8 cellular contexts compared by ENCODE assay signal in genomic region chr14:102544745-102545460, GRCh38. TPM values are rescaled to one million over a fixed set of nuclear protein-coding genes. Genes with fewer than 3 reads are reported as not detected.
A peak's percentile ranks its signal among the peaks of the same experiment; 100 is the strongest.
DNase-seq lines count a peak whose midpoint lies in the region; ATAC-seq and TF ChIP-seq lines count a peak whose summit lies in the region.

No MANE protein-coding gene starts in this region.

- H3K9me3 ChIP-seq in hepatocyte (ENCODE audit: low read depth) (no peaks in the 10 kb centered on the region), stomach (no peaks in the 10 kb centered on the region)

- peak overlapping the region; percentile 41 for H3K4me3 Mint-ChIP-seq in activated CD8-positive, alpha-beta T cell treated with anti-CD3 and anti-CD28 coated beads, Interleukin-2, amount 10 ng/mL, durations not matched to agents 7 days and 5 days

- no peaks in the 10 kb centered on the region for H3K9me3 Mint-ChIP-seq in activated CD8-positive, alpha-beta T cell treated with anti-CD3 and anti-CD28 coated beads, Interleukin-2, amount 10 ng/mL, durations not matched to agents 7 days and 5 days (ENCODE audit: insufficient read depth)

- H3K36me3 Mint-ChIP-seq in activated CD8-positive, alpha-beta T cell treated with anti-CD3 and anti-CD28 coated beads, Interleukin-2, amount 10 ng/mL, durations not matched to agents 7 days and 5 days (ENCODE audit: low read depth) = no peaks in the 10 kb centered on the region

- no peak for TF ChIP-seq CTCF in hepatocyte (IDR thresholded peaks at IDR 0.05; ENCODE audit: poor library complexity)
- no peak for TF ChIP-seq CTCF in stomach (IDR thresholded peaks at IDR 0.05)

- no peak for TF ChIP-seq POLR2A in stomach (IDR thresholded peaks at IDR 0.05)

- H3K27me3 ChIP-seq in hepatocyte (no peaks in the 10 kb centered on the region), stomach (peaks cover 4 to 57% (median 22%) of the 10 kb centered on the region in 3 donors)

- CTCF ChIA-PET in activated CD8-positive, alpha-beta T cell treated with anti-CD3 and anti-CD28 coated beads, Interleukin-2, amount 10 ng/mL, durations not matched to agents 7 days and 5 days (lab: Charles Lee) = no interaction called here

- intact Hi-C loops in stomach (cut with DNase I; ENCODE audit: low total_unique reads) = no loop called here

- peak overlapping the region; percentile 97 for H3K27ac ChIP-seq in hepatocyte
- H3K27ac ChIP-seq in stomach = no peak overlapping the region

- no peak overlapping the region for H3K4me3 ChIP-seq in hepatocyte
- H3K4me3 ChIP-seq in stomach = peak overlapping the region; percentile 24 to 43 (median 26)

- H3K79me2 ChIP-seq in hepatocyte = peaks cover 3% of the 10 kb centered on the region

- H3K9me2 ChIP-seq in hepatocyte (replicated peaks; ENCODE audit: insufficient read depth) = no peaks in the 10 kb centered on the region

- DNase-seq in activated T-cell treated with anti-CD3 and anti-CD28 coated beads, Interleukin-2, amount 50 U/mL, for 1 hour = peak; percentile 31
- no peak for DNase-seq in activated T-cell treated with anti-CD3 and anti-CD28 coated beads for 4 hours
- peak; percentile 49 for DNase-seq in activated CD8-positive, alpha-beta T cell treated with anti-CD3 and anti-CD28 coated beads, Interleukin-2, amount 10 ng/mL, durations not matched to agents 7 days and 5 days
- DNase-seq in hepatocyte (ENCODE audit: low spot score) = peak; percentile 82
- DNase-seq in stomach = peak; percentile 49
- DNase-seq in hippocampal formation (lab: John Stamatoyannopoulos, UW) = no peak
- DNase-seq in pons (ENCODE audit: low spot score) = no peak
- DNase-seq in cerebellum (ENCODE audit: low spot score) = no peak

- H3K27me3 Mint-ChIP-seq in activated CD8-positive, alpha-beta T cell treated with anti-CD3 and anti-CD28 coated beads, Interleukin-2, amount 10 ng/mL, durations not matched to agents 7 days and 5 days (ENCODE audit: low read depth) = peaks cover 38% of the 10 kb centered on the region

- H3K27ac Mint-ChIP-seq in activated CD8-positive, alpha-beta T cell treated with anti-CD3 and anti-CD28 coated beads, Interleukin-2, amount 10 ng/mL, durations not matched to agents 7 days and 5 days = peak overlapping the region; percentile 49

- no peaks in the 10 kb centered on the region for H3K36me3 ChIP-seq in hepatocyte (replicated peaks; ENCODE audit: insufficient read depth, low read depth)
- H3K36me3 ChIP-seq in stomach = no peaks in the 10 kb centered on the region

- ATAC-seq in activated CD8-positive, alpha-beta T cell treated with anti-CD3 and anti-CD28 coated beads, Interleukin-2, amount 10 ng/mL, durations not matched to agents 7 days and 5 days = peak; percentile 72

- peaks cover 7% of the 10 kb centered on the region for H3K4me1 Mint-ChIP-seq in activated CD8-positive, alpha-beta T cell treated with anti-CD3 and anti-CD28 coated beads, Interleukin-2, amount 10 ng/mL, durations not matched to agents 7 days and 5 days (ENCODE audit: low read depth)

- peak overlapping the region; percentile 73 for H3K4me2 ChIP-seq in hepatocyte

- TF ChIP-seq EP300 in stomach (IDR thresholded peaks at IDR 0.05) = no peak

- H3K4me1 ChIP-seq in hepatocyte (ENCODE audit: insufficient read depth) (peaks cover 51% of the 10 kb centered on the region), stomach (peaks cover 15 to 29% (median 25%) of the 10 kb centered on the region in 4 donors)

- POLR2A ChIA-PET in activated CD8-positive, alpha-beta T cell treated with anti-CD3 and anti-CD28 coated beads, Interleukin-2, amount 10 ng/mL, durations not matched to agents 7 days and 5 days (lab: Charles Lee) = no interaction called here

- no peaks in the 10 kb centered on the region for H4K20me1 ChIP-seq in hepatocyte (ENCODE audit: insufficient read depth, poor library complexity, severe bottlenecking)

- 14% methylated on average over 28 of the region's 66 CpGs for WGBS in hepatocyte (ENCODE audit: low lambda C conversion rate, missing lambda C conversion rate)
- 7 to 24% (median 11%) methylated on average over 21 to 66 of the region's 66 CpGs; no CpG with 5 or more reads in 1 of the 5 donors for WGBS in stomach, 5 donors

- H2AFZ ChIP-seq in hepatocyte = peak overlapping the region; percentile 41

RNA-seq across cellular contexts. Expression of gene ANKRD9, which starts 35.3 kb away (rescaled TPM):
- 1 to 10 TPM; 9.7 to 10.0 TPM for total RNA-seq in activated CD8-positive, alpha-beta T cell treated with anti-CD3 and anti-CD28 coated beads, Interleukin-2, amount 10 ng/mL, durations not matched to agents 7 days and 5 days
- total RNA-seq in hepatocyte (43.8 and 46.5 TPM in 2 replicates), stomach (100 to 1,000 TPM in 2 of 5 donors, 10 to 100 TPM in 3; 11.2 to 357 (median 72.4) TPM), cerebellum (7.3 TPM)
- polyA plus RNA-seq in hepatocyte (88.1 and 90.7 TPM in 2 replicates), stomach (10 to 100 TPM in 2 of 3 donors, 1 to 10 TPM in 1; 5.3 to 23.3 (median 13.3) TPM)

RNA-seq across cellular contexts. Expression of gene RCOR1, which starts 47.5 kb away (rescaled TPM):
- total RNA-seq in activated CD8-positive, alpha-beta T cell treated with anti-CD3 and anti-CD28 coated beads, Interleukin-2, amount 10 ng/mL, durations not matched to agents 7 days and 5 days = 10 to 100 TPM; 22.4 to 24.7 TPM
- total RNA-seq in hepatocyte (27.0 and 30.2 TPM in 2 replicates), stomach (10 to 100 TPM in 3 of 5 donors, 1 to 10 TPM in 2; 8.0 to 60.7 (median 17.0) TPM), cerebellum (15.6 TPM)
- polyA plus RNA-seq in hepatocyte (9.9 and 12.2 TPM in 2 replicates), stomach (1 to 10 TPM; 4.9 to 8.2 (median 7.7) TPM)

Comparison
In these comparisons a context has a peak if more than half of its experiments do, and no peak if none do; other contexts are left out.
1. DNase-seq: peak in activated T-cell treated with anti-CD3 and anti-CD28 coated beads, Interleukin-2, amount 50 U/mL, for 1 hour (single experiment), activated CD8-positive, alpha-beta T cell treated with anti-CD3 and anti-CD28 coated beads, Interleukin-2, amount 10 ng/mL, durations not matched to agents 7 days and 5 days (single experiment), hepatocyte (single experiment) and stomach (single experiment); none in activated T-cell treated with anti-CD3 and anti-CD28 coated beads for 4 hours (single experiment), hippocampal formation (0 of 2), pons (single experiment) and cerebellum (single experiment).